ENCODE assay signal across 1 cellular context in genomic region chr6:16721977-16722376, GRCh38.
TF ChIP-seq lines count a peak whose summit lies in the region.

No MANE protein-coding gene starts in this region.

TF ChIP-seq in HEK293, 187 proteins besides CTCF, POLR2A, EP300 and RAD21 (continued from another document and continues in another):
- TF ChIP-seq ZNF639 (tag by site-specific recombination; IDR thresholded peaks at IDR 0.05) (no peak), KLF9 (tag by site-specific recombination; IDR thresholded peaks at IDR 0.05; ENCODE audit: low read depth) (no peak), ZNF19 (tag by site-specific recombination; IDR thresholded peaks at IDR 0.05; ENCODE audit: low read depth) (no peak), OSR2 (tag by site-specific recombination; IDR thresholded peaks at IDR 0.05) (peak; percentile 88), SCRT2 (tag by site-specific recombination; IDR thresholded peaks at IDR 0.05) (peak; percentile 90), ZNF776 (tag by site-specific recombination; IDR thresholded peaks at IDR 0.05; ENCODE audit: borderline replicate concordance) (no peak), ZNF629 (tag by site-specific recombination; IDR thresholded peaks at IDR 0.05) (peak; percentile 88), ZNF600 (tag by site-specific recombination; IDR thresholded peaks at IDR 0.05) (peak; percentile 97), ZBTB8A (tag by site-specific recombination; IDR thresholded peaks at IDR 0.05) (peak; percentile 47; the same call in 1 of the 2 replicates), EGR2 (tag by site-specific recombination; IDR thresholded peaks at IDR 0.05; ENCODE audit: low read depth) (no peak), GLIS2 (tag by site-specific recombination; IDR thresholded peaks at IDR 0.05) (peak; percentile 64; the same call in 1 of the 2 replicates), BCL11B (tag by site-specific recombination; IDR thresholded peaks at IDR 0.05; ENCODE audit: low read depth) (peak; percentile 33; the same call in 1 of the 2 replicates), ZNF394 (tag by site-specific recombination; IDR thresholded peaks at IDR 0.05; ENCODE audit: borderline replicate concordance) (0 out of 2 replicates have a peak, but pooled peaks have one; percentile 44), PATZ1 (tag by site-specific recombination; IDR thresholded peaks at IDR 0.05) (peak; percentile 87), GLIS1 (tag by site-specific recombination; IDR thresholded peaks at IDR 0.05) (peak; percentile 96), ZNF2 (tag by site-specific recombination; IDR thresholded peaks at IDR 0.05) (peak; percentile 64; the same call in 1 of the 2 replicates), BCL11A (tag by site-specific recombination; IDR thresholded peaks at IDR 0.05; ENCODE audit: low read depth) (peak; percentile 42; the same call in 1 of the 2 replicates), ZSCAN30 (tag by site-specific recombination; IDR thresholded peaks at IDR 0.05) (peak; percentile 79; the same call in 1 of the 2 replicates), ZNF473 (tag by site-specific recombination; IDR thresholded peaks at IDR 0.05) (no peak), ZNF623 (tag by site-specific recombination; IDR thresholded peaks at IDR 0.05) (no peak), ZBTB48 (tag by site-specific recombination; IDR thresholded peaks at IDR 0.05) (0 out of 2 replicates have a peak, but pooled peaks have one; percentile 15), FEZF1 (tag by site-specific recombination; IDR thresholded peaks at IDR 0.05) (peak; percentile 92), ZNF76 (tag by site-specific recombination; IDR thresholded peaks at IDR 0.05; ENCODE audit: borderline replicate concordance, low read depth) (peak; percentile 53; the same call in 1 of the 2 replicates), ZNF341 (tag by site-specific recombination; IDR thresholded peaks at IDR 0.05; ENCODE audit: low read depth) (peak; percentile 49; the same call in 1 of the 2 replicates), ZIC2 (tag by site-specific recombination; IDR thresholded peaks at IDR 0.05) (peak; percentile 61; the same call in 1 of the 2 replicates), ZNF211 (tag by site-specific recombination; IDR thresholded peaks at IDR 0.05; ENCODE audit: low read depth) (no peak), KLF1 (tag by site-specific recombination; IDR thresholded peaks at IDR 0.05) (no peak), WT1 (tag by site-specific recombination; IDR thresholded peaks at IDR 0.05) (peak; percentile 77), HIC1 (tag by site-specific recombination; IDR thresholded peaks at IDR 0.05) (peak; percentile 84; the same call in 1 of the 2 replicates), ZNF24 (tag by site-specific recombination; IDR thresholded peaks at IDR 0.05) (peak; percentile 94), MZF1 (tag by site-specific recombination; IDR thresholded peaks at IDR 0.05; ENCODE audit: borderline replicate concordance) (peak; percentile 92; the same call in 1 of the 2 replicates), ZNF501 (tag by site-specific recombination; IDR thresholded peaks at IDR 0.05) (peak; percentile 62), SP7 (tag by site-specific recombination; IDR thresholded peaks at IDR 0.05) (peak; percentile 92), ZNF843 (tag by site-specific recombination; IDR thresholded peaks at IDR 0.05) (peak; percentile 93), ZNF391 (tag by site-specific recombination; IDR thresholded peaks at IDR 0.05; ENCODE audit: borderline replicate concordance, low read depth) (peak; percentile 64; the same call in 1 of the 2 replicates), ZNF324 (tag by site-specific recombination; IDR thresholded peaks at IDR 0.05) (peak; percentile 24; the same call in 1 of the 2 replicates), SCRT1 (tag by site-specific recombination; IDR thresholded peaks at IDR 0.05; ENCODE audit: borderline replicate concordance) (peak; percentile 88), ZNF510 (tag by site-specific recombination; IDR thresholded peaks at IDR 0.05; ENCODE audit: insufficient replicate concordance) (peak; percentile 27), ZNF10 (tag by site-specific recombination; IDR thresholded peaks at IDR 0.05) (peak; percentile 70), ZBTB6 (tag by site-specific recombination; IDR thresholded peaks at IDR 0.05) (no peak), GFI1B (tag by site-specific recombination; IDR thresholded peaks at IDR 0.05) (peak; percentile 73; the same call in 1 of the 2 replicates), ZNF184 (tag by site-specific recombination; IDR thresholded peaks at IDR 0.05) (peak; percentile 62)
- TF ChIP-seq, protein P1, sequence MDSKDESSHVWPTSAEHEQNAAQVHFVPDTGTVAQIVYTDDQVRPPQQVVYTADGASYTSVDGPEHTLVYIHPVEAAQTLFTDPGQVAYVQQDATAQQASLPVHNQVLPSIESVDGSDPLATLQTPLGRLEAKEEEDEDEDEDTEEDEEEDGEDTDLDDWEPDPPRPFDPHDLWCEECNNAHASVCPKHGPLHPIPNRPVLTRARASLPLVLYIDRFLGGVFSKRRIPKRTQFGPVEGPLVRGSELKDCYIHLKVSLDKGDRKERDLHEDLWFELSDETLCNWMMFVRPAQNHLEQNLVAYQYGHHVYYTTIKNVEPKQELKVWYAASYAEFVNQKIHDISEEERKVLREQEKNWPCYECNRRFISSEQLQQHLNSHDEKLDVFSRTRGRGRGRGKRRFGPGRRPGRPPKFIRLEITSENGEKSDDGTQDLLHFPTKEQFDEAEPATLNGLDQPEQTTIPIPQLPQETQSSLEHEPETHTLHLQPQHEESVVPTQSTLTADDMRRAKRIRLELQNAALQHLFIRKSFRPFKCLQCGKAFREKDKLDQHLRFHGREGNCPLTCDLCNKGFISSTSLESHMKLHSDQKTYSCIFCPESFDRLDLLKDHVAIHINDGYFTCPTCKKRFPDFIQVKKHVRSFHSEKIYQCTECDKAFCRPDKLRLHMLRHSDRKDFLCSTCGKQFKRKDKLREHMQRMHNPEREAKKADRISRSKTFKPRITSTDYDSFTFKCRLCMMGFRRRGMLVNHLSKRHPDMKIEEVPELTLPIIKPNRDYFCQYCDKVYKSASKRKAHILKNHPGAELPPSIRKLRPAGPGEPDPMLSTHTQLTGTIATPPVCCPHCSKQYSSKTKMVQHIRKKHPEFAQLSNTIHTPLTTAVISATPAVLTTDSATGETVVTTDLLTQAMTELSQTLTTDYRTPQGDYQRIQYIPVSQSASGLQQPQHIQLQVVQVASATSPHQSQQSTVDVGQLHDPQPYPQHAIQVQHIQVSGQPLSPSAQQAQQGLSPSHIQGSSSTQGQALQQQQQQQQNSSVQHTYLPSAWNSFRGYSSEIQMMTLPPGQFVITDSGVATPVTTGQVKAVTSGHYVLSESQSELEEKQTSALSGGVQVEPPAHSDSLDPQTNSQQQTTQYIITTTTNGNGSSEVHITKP (tag by site-specific recombination; IDR thresholded peaks at IDR 0.05), result peak; percentile 48
- TF ChIP-seq, protein P2, sequence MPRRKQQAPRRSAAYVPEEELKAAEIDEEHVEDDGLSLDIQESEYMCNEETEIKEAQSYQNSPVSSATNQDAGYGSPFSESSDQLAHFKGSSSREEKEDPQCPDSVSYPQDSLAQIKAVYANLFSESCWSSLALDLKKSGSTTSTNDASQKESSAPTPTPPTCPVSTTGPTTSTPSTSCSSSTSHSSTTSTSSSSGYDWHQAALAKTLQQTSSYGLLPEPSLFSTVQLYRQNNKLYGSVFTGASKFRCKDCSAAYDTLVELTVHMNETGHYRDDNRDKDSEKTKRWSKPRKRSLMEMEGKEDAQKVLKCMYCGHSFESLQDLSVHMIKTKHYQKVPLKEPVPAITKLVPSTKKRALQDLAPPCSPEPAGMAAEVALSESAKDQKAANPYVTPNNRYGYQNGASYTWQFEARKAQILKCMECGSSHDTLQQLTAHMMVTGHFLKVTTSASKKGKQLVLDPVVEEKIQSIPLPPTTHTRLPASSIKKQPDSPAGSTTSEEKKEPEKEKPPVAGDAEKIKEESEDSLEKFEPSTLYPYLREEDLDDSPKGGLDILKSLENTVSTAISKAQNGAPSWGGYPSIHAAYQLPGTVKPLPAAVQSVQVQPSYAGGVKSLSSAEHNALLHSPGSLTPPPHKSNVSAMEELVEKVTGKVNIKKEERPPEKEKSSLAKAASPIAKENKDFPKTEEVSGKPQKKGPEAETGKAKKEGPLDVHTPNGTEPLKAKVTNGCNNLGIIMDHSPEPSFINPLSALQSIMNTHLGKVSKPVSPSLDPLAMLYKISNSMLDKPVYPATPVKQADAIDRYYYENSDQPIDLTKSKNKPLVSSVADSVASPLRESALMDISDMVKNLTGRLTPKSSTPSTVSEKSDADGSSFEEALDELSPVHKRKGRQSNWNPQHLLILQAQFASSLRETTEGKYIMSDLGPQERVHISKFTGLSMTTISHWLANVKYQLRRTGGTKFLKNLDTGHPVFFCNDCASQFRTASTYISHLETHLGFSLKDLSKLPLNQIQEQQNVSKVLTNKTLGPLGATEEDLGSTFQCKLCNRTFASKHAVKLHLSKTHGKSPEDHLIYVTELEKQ (tag by site-specific recombination; IDR thresholded peaks at IDR 0.05; ENCODE audit: borderline replicate concordance), result peak; percentile 74; the same call in 1 of the 2 replicates
- TF ChIP-seq, protein P3, sequence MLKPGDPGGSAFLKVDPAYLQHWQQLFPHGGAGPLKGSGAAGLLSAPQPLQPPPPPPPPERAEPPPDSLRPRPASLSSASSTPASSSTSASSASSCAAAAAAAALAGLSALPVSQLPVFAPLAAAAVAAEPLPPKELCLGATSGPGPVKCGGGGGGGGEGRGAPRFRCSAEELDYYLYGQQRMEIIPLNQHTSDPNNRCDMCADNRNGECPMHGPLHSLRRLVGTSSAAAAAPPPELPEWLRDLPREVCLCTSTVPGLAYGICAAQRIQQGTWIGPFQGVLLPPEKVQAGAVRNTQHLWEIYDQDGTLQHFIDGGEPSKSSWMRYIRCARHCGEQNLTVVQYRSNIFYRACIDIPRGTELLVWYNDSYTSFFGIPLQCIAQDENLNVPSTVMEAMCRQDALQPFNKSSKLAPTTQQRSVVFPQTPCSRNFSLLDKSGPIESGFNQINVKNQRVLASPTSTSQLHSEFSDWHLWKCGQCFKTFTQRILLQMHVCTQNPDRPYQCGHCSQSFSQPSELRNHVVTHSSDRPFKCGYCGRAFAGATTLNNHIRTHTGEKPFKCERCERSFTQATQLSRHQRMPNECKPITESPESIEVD (tag by site-specific recombination; IDR thresholded peaks at IDR 0.05), result peak; percentile 82
- TF ChIP-seq, protein P4, sequence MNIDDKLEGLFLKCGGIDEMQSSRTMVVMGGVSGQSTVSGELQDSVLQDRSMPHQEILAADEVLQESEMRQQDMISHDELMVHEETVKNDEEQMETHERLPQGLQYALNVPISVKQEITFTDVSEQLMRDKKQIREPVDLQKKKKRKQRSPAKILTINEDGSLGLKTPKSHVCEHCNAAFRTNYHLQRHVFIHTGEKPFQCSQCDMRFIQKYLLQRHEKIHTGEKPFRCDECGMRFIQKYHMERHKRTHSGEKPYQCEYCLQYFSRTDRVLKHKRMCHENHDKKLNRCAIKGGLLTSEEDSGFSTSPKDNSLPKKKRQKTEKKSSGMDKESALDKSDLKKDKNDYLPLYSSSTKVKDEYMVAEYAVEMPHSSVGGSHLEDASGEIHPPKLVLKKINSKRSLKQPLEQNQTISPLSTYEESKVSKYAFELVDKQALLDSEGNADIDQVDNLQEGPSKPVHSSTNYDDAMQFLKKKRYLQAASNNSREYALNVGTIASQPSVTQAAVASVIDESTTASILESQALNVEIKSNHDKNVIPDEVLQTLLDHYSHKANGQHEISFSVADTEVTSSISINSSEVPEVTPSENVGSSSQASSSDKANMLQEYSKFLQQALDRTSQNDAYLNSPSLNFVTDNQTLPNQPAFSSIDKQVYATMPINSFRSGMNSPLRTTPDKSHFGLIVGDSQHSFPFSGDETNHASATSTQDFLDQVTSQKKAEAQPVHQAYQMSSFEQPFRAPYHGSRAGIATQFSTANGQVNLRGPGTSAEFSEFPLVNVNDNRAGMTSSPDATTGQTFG (tag by site-specific recombination; IDR thresholded peaks at IDR 0.05; ENCODE audit: borderline replicate concordance), result no peak
